Comparison of ENCODE assay signal across 6 cellular contexts in genomic region chr19:13680708-13681360, GRCh38.
DNase-seq lines count a peak whose midpoint lies in the region; ATAC-seq and TF ChIP-seq lines count a peak whose summit lies in the region.
"Not testable (repeated sequence)": the region's sequence is repeated elsewhere in the genome, so short reads cannot be mapped to it uniquely, and the experiment has no call there.

No MANE protein-coding gene starts in this region.

- H3K27me3 ChIP-seq in HCT116 (ENCODE audit: insufficient read depth, low read length); mesenchymal stem cell (ENCODE audit: control insufficient read depth in 1 of 2, insufficient read depth in 1 of 2, low read length in 2 of 2): not testable (repeated sequence)

- RAD21 ChIA-PET in HCT116 (lab: Charles Lee; ENCODE audit: low non-redundant PET in 1 of 2, low total read pairs in 2 of 2, uncharacterized antibody in 2 of 2, unreplicated experiment in 2 of 2): not testable (repeated sequence)

- H2AFZ ChIP-seq in HCT116 (ENCODE audit: low read depth, low read length, poor library complexity, severe bottlenecking); mesenchymal stem cell (ENCODE audit: low read depth, low read length): not testable (repeated sequence)

- H3K4me1 Mint-ChIP-seq in activated CD4-positive, alpha-beta T cell treated with anti-CD3 and anti-CD28 coated beads for 36 hours; endothelial cell (ENCODE audit: unreplicated experiment): not testable (repeated sequence)
- peaks cover 11% of the 10 kb centered on the region for H3K4me1 Mint-ChIP-seq in MCF 10A (ENCODE audit: insufficient read depth, unreplicated experiment)

- H3K14ac ChIP-seq in mesenchymal stem cell (ENCODE audit: low read length in 2 of 2): not testable (repeated sequence)

- peaks cover 10% of the 10 kb centered on the region for H3K27me3 Mint-ChIP-seq in activated CD4-positive, alpha-beta T cell treated with anti-CD3 and anti-CD28 coated beads for 36 hours
- not testable (repeated sequence) for H3K27me3 Mint-ChIP-seq in MCF 10A (ENCODE audit: insufficient read depth, unreplicated experiment); endothelial cell (ENCODE audit: unreplicated experiment)

- not testable (repeated sequence) for H4K20me1 ChIP-seq in HCT116 (ENCODE audit: insufficient read depth)

- H2AK5ac ChIP-seq in mesenchymal stem cell (ENCODE audit: low read length, severe bottlenecking): not testable (repeated sequence)

- not testable (repeated sequence) for H3K4me2 ChIP-seq in HCT116 (ENCODE audit: low read length); mesenchymal stem cell (ENCODE audit: low read length, poor library complexity, severe bottlenecking)

- TF ChIP-seq POLR2A in HCT116 (IDR thresholded peaks at IDR 0.05; ENCODE audit: borderline replicate concordance, extremely low read depth, insufficient read depth, insufficient read length): not testable (repeated sequence)

- H3K36me3 ChIP-seq in HCT116 (ENCODE audit: control insufficient read depth in 1 of 2, insufficient read depth in 2 of 2, low read length in 2 of 2); mesenchymal stem cell (ENCODE audit: control insufficient read depth in 1 of 2, insufficient read depth in 2 of 2, low read depth in 1 of 2, low read length in 2 of 2): not testable (repeated sequence)

- H3K23ac ChIP-seq in mesenchymal stem cell (ENCODE audit: low read length in 2 of 2): not testable (repeated sequence)

- H3K9me3 Mint-ChIP-seq in activated CD4-positive, alpha-beta T cell treated with anti-CD3 and anti-CD28 coated beads for 36 hours (ENCODE audit: low read depth): peaks cover 14% of the 10 kb centered on the region
- H3K9me3 Mint-ChIP-seq in MCF 10A (ENCODE audit: unreplicated experiment); endothelial cell (ENCODE audit: unreplicated experiment): not testable (repeated sequence)

- peak overlapping the region; percentile 12 for H3K27ac Mint-ChIP-seq in activated CD4-positive, alpha-beta T cell treated with anti-CD3 and anti-CD28 coated beads for 36 hours
- H3K27ac Mint-ChIP-seq in MCF 10A (ENCODE audit: low read depth, unreplicated experiment): peak overlapping the region; percentile 21
- H3K27ac Mint-ChIP-seq in endothelial cell (ENCODE audit: unreplicated experiment): not testable (repeated sequence)

- TF ChIP-seq CTCF in HCT116 (IDR thresholded peaks at IDR 0.05 in 2 of 3, conservative IDR thresholded peaks at IDR 0.05 in 1 of 3; ENCODE audit: borderline replicate concordance in 1 of 3, insufficient read depth in 1 of 3, low read depth in 2 of 3, low read length in 2 of 3); MCF 10A (IDR thresholded peaks at IDR 0.05; ENCODE audit: unreplicated experiment); endothelial cell (IDR thresholded peaks at IDR 0.05; ENCODE audit: unreplicated experiment): not testable (repeated sequence)

- POLR2A ChIA-PET in HCT116 (lab: Charles Lee); activated CD4-positive, alpha-beta T cell treated with anti-CD3 and anti-CD28 coated beads for 36 hours (lab: Charles Lee): not testable (repeated sequence)
- POLR2A ChIA-PET in MCF 10A (lab: Yijun Ruan, JAX): interaction anchor here (0.8 to 5.3 kb wide), 8 partner anchors 11 to 94 kb away, joined by 3 to 49 read pairs (median 4); no protein-coding TSS in a partner anchor

- H2BK15ac ChIP-seq in mesenchymal stem cell (ENCODE audit: low read depth, poor library complexity, severe bottlenecking): not testable (repeated sequence)

- CTCF ChIA-PET in HCT116 (lab: Charles Lee): not testable (repeated sequence)
- CTCF ChIA-PET in activated CD4-positive, alpha-beta T cell treated with anti-CD3 and anti-CD28 coated beads for 36 hours (lab: Charles Lee): interaction anchor here (0.9 to 1.1 kb wide), 3 partner anchors 12 to 68 kb away, joined by 3 to 4 read pairs (median 3); no protein-coding TSS in a partner anchor
- CTCF ChIA-PET in MCF 10A (lab: Yijun Ruan, JAX): interaction anchor here (0.5 to 1.7 kb wide), 5 partner anchors 11 to 91 kb away, joined by 3 to 4 read pairs (median 4); no protein-coding TSS in a partner anchor

- not testable (repeated sequence) for H3K18ac ChIP-seq in mesenchymal stem cell (ENCODE audit: low read depth in 1 of 2, low read length in 2 of 2)

- TF ChIP-seq RAD21 in HCT116 (IDR thresholded peaks at IDR 0.05; ENCODE audit: low read depth): not testable (repeated sequence)

- ATAC-seq in HCT116; activated CD4-positive, alpha-beta T cell treated with anti-CD3 and anti-CD28 coated beads for 36 hours: not testable (repeated sequence)

- H3K79me1 ChIP-seq in mesenchymal stem cell (replicated peaks; ENCODE audit: low read length, poor library complexity, severe bottlenecking): not testable (repeated sequence)

- H2BK5ac ChIP-seq in mesenchymal stem cell (ENCODE audit: low read depth, low read length, poor library complexity, severe bottlenecking): not testable (repeated sequence)

- not testable (repeated sequence) for H2BK120ac ChIP-seq in mesenchymal stem cell (ENCODE audit: low read depth, low read length)

- H3K4me1 ChIP-seq in HCT116 (ENCODE audit: control insufficient read depth in 1 of 2, insufficient read depth in 2 of 2, low read length in 2 of 2); mesenchymal stem cell (ENCODE audit: control insufficient read depth, insufficient read depth, low read depth, low read length): not testable (repeated sequence)

- H3K27ac ChIP-seq in HCT116 (ENCODE audit: low read depth, low read length); mesenchymal stem cell (ENCODE audit: low read length, poor library complexity, severe bottlenecking): not testable (repeated sequence)

- not testable (repeated sequence) for H3K9me2 ChIP-seq in HCT116 (ENCODE audit: insufficient read depth)

- H3K9me3 ChIP-seq in HCT116 (ENCODE audit: control insufficient read depth in 1 of 2, insufficient read depth in 1 of 2, low read depth in 1 of 2, low read length in 2 of 2): peaks cover 6 to 11% of the 10 kb centered on the region in 2 experiments; a peak in 2 of 4 replicates
- H3K9me3 ChIP-seq in mesenchymal stem cell (ENCODE audit: control insufficient read depth, low read length): peaks cover 21% of the 10 kb centered on the region

- BruUV-seq in HCT116 (replicated peaks; lab: Mats Ljungman, UMichigan): not testable (repeated sequence)
- TSS peak; percentile 76 for BruUV-seq in MCF 10A (replicated peaks; lab: Mats Ljungman, UMichigan)

- intact Hi-C loops in HCT116 (cut with micrococcal nuclease); activated CD4-positive, alpha-beta T cell treated with anti-CD3 and anti-CD28 coated beads for 36 hours (cut with DNase I, micrococcal nuclease): not testable (repeated sequence)
- intact Hi-C loops in MCF 10A (cut with micrococcal nuclease): loop anchor here (5.0 kb wide), 1 partner anchor 64 kb away; no protein-coding TSS in a partner anchor

- no CpG with 5 or more reads among the region's 7 CpGs for WGBS in mesenchymal stem cell

- not testable (repeated sequence) for H3K4me3 Mint-ChIP-seq in activated CD4-positive, alpha-beta T cell treated with anti-CD3 and anti-CD28 coated beads for 36 hours
- H3K4me3 Mint-ChIP-seq in MCF 10A (ENCODE audit: unreplicated experiment): peak overlapping the region; percentile 18
- H3K4me3 Mint-ChIP-seq in endothelial cell (ENCODE audit: unreplicated experiment): peak overlapping the region; percentile 18

- not testable (repeated sequence) for DNase-seq in HCT116 (ENCODE audit: low read depth, low spot score); activated CD4-positive, alpha-beta T cell treated with anti-CD3 and anti-CD28 coated beads for 36 hours; MCF 10A (ENCODE audit: unreplicated experiment); endothelial cell (ENCODE audit: low spot score); mesenchymal stem cell
- DNase-seq in OCI-M1 (lab: John Stamatoyannopoulos, UW): peak; percentile 82

- H3K4me3 ChIP-seq in HCT116 (replicated peaks in 1 of 2; ENCODE audit: low read depth in 1 of 2, low read length in 2 of 2); mesenchymal stem cell (ENCODE audit: insufficient read depth in 1 of 2, low read depth in 1 of 2, low read length in 2 of 2): not testable (repeated sequence)

- not testable (repeated sequence) for H4K91ac ChIP-seq in mesenchymal stem cell (ENCODE audit: low read length)

- H4K8ac ChIP-seq in mesenchymal stem cell (ENCODE audit: low read length): not testable (repeated sequence)

- H3K4ac ChIP-seq in mesenchymal stem cell (ENCODE audit: low read depth in 1 of 2, low read length in 2 of 2): not testable (repeated sequence)

- not testable (repeated sequence) for H3K79me2 ChIP-seq in HCT116 (ENCODE audit: insufficient read depth, low read length)

- H3K36me3 Mint-ChIP-seq in activated CD4-positive, alpha-beta T cell treated with anti-CD3 and anti-CD28 coated beads for 36 hours (ENCODE audit: low read depth); MCF 10A (ENCODE audit: insufficient read depth, unreplicated experiment); endothelial cell (ENCODE audit: low read depth, unreplicated experiment): not testable (repeated sequence)

- not testable (repeated sequence) for H2BK12ac ChIP-seq in mesenchymal stem cell (ENCODE audit: low read length in 2 of 2)

- not testable (repeated sequence) for H3K9ac ChIP-seq in HCT116 (ENCODE audit: low read length)
- H3K9ac ChIP-seq in mesenchymal stem cell (ENCODE audit: low read length): peak overlapping the region; percentile 36

TF ChIP-seq in HCT116, 20 proteins besides CTCF, POLR2A, EP300 and RAD21:
- peak; percentile 97 for TF ChIP-seq CBX3 (IDR thresholded peaks at IDR 0.05; ENCODE audit: low read depth)
